1 cellular context compared by ENCODE assay signal in genomic region chr10:43606323-43607198, GRCh38.
TF ChIP-seq lines count a peak whose summit lies in the region.

ZNF485 (plus strand) TSS chr10:43606438; CDS start chr10:43607051, 613 bp downstream.

TF ChIP-seq in HepG2, 621 proteins besides CTCF, POLR2A, EP300 and RAD21 (continued from another document and continues in another):
- no peak for TF ChIP-seq ZNF770 (CRISPR knock-in tag; IDR thresholded peaks at IDR 0.05)
- 0 out of 2 replicates have a peak, but pooled peaks have one; percentile 54 for TF ChIP-seq POGZ (CRISPR knock-in tag; IDR thresholded peaks at IDR 0.05)
- no peak for TF ChIP-seq RFX3 (CRISPR knock-in tag; IDR thresholded peaks at IDR 0.05)
- no peak for TF ChIP-seq ZNF496 (CRISPR knock-in tag; IDR thresholded peaks at IDR 0.05; ENCODE audit: insufficient replicate concordance)
- no peak for TF ChIP-seq HOXD1 (CRISPR knock-in tag; IDR thresholded peaks at IDR 0.05)
- TF ChIP-seq TFDP1 (CRISPR knock-in tag; IDR thresholded peaks at IDR 0.05; ENCODE audit: borderline replicate concordance), result peak; percentile 46; the same call in 1 of the 2 replicates
- no peak for TF ChIP-seq NFAT5 (CRISPR knock-in tag; IDR thresholded peaks at IDR 0.05)
- peak; percentile 65; the same call in 1 of the 2 replicates for TF ChIP-seq YEATS2 (CRISPR knock-in tag; IDR thresholded peaks at IDR 0.05; ENCODE audit: borderline replicate concordance)
- no peak for TF ChIP-seq ZNF775 (CRISPR knock-in tag; IDR thresholded peaks at IDR 0.05; ENCODE audit: borderline replicate concordance)
- no peak for TF ChIP-seq ZNF766 (CRISPR knock-in tag; IDR thresholded peaks at IDR 0.05; ENCODE audit: borderline replicate concordance)
- TF ChIP-seq ZNF572 (CRISPR knock-in tag; IDR thresholded peaks at IDR 0.05), result peak; percentile 60; the same call in 1 of the 2 replicates
- TF ChIP-seq DNMT3B (CRISPR knock-in tag; conservative IDR thresholded peaks at IDR 0.05), result no peak
- TF ChIP-seq PHF20 (CRISPR knock-in tag; IDR thresholded peaks at IDR 0.05), result peak; percentile 65
- no peak for TF ChIP-seq ZNF552 (CRISPR knock-in tag; IDR thresholded peaks at IDR 0.05; ENCODE audit: borderline replicate concordance)
- TF ChIP-seq GABPB1 (CRISPR knock-in tag; IDR thresholded peaks at IDR 0.05), result peak; percentile 99
- no peak for TF ChIP-seq ZNF510 (CRISPR knock-in tag; IDR thresholded peaks at IDR 0.05; ENCODE audit: low read depth)
- no peak for TF ChIP-seq MIER3 (CRISPR knock-in tag; IDR thresholded peaks at IDR 0.05; ENCODE audit: borderline replicate concordance)
- TF ChIP-seq MLLT10 (CRISPR knock-in tag; IDR thresholded peaks at IDR 0.05), result no peak
- TF ChIP-seq ZNF710 (CRISPR knock-in tag; IDR thresholded peaks at IDR 0.05; ENCODE audit: borderline replicate concordance), result peak; percentile 49; the same call in 1 of the 2 replicates
- no peak for TF ChIP-seq NR2F2 (IDR thresholded peaks at IDR 0.05; ENCODE audit: borderline replicate concordance, low read depth)
- no peak for TF ChIP-seq ZNF180 (CRISPR knock-in tag; IDR thresholded peaks at IDR 0.05; ENCODE audit: borderline replicate concordance, low read depth)
- TF ChIP-seq KLF13 (CRISPR knock-in tag; IDR thresholded peaks at IDR 0.05), result no peak
- peak; percentile 27; the same call in 1 of the 2 replicates for TF ChIP-seq ZMYM4 (CRISPR knock-in tag; IDR thresholded peaks at IDR 0.05)
- no peak for TF ChIP-seq RNF219 (CRISPR knock-in tag; IDR thresholded peaks at IDR 0.05)
- no peak for TF ChIP-seq SRSF4 (IDR thresholded peaks at IDR 0.05; ENCODE audit: low read depth, low read length, poor library complexity, severe bottlenecking)
- no peak for TF ChIP-seq HIVEP1 (CRISPR knock-in tag; IDR thresholded peaks at IDR 0.05)
- TF ChIP-seq MED13 (CRISPR knock-in tag; IDR thresholded peaks at IDR 0.05), result no peak
- no peak for TF ChIP-seq AFF4 (CRISPR knock-in tag; IDR thresholded peaks at IDR 0.05)
- TF ChIP-seq BORCS8-MEF2B (CRISPR knock-in tag; IDR thresholded peaks at IDR 0.05), result no peak
- no peak for TF ChIP-seq SMYD3 (CRISPR knock-in tag; IDR thresholded peaks at IDR 0.05)
- no peak for TF ChIP-seq PATZ1 (CRISPR knock-in tag; IDR thresholded peaks at IDR 0.05)
- TF ChIP-seq ZNF362 (CRISPR knock-in tag; IDR thresholded peaks at IDR 0.05; ENCODE audit: borderline replicate concordance), result no peak
- TF ChIP-seq ZNF263 (CRISPR knock-in tag; IDR thresholded peaks at IDR 0.05), result peak; percentile 39; the same call in 1 of the 2 replicates
- TF ChIP-seq CHD4 (IDR thresholded peaks at IDR 0.05; ENCODE audit: borderline replicate concordance, low read length), result no peak
- no peak for TF ChIP-seq ZBTB10 (CRISPR knock-in tag; IDR thresholded peaks at IDR 0.05; ENCODE audit: borderline replicate concordance)
- no peak for TF ChIP-seq ZFP82 (CRISPR knock-in tag; IDR thresholded peaks at IDR 0.05; ENCODE audit: borderline replicate concordance)
